28 cellular contexts compared by ENCODE assay signal in the genomic region with DNA sequence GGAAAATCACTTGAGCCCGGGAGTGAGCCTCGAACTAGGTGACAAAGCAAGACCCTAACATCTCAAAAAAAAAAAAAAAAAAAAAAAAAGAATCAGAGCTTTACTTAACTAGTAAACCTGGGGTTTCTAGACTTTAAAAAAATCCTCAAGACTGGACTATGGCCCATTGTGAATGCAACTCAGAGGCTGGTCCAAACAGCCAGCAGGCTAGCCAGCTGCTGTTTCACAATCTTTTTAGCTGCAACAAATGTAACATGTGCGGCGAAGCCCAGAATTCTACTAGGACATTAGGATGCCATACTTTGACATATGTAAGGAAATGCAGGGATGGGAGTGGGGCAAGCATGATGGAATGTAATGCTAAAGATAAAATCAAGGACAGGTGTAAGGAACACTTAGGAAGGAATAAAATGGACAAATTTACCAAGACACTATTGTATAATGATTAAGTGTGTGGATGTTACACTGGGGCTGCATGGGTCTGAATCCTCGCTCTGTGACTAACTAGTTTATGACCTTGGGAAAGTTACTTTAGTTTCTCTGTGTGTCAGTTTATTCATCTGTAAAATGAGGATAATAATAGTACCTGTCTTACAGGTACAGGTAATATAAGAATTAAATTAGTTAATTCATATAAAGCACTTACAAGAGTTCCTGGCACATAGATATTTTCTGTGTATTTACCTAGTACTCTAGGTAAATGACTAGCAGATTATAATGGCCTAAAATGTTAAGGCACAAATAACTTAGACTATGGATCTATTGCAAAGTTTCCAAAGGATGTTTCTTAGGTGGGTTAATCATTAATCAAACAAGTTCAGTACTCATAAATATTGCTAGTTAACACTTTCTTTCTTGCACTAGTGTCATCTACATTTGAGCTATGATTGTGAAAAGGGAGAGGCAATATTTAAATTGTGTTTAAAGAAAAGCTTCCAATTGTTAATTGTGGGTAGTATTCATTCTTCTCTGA.
"Had no signal": no experiment of that assay in that cellular context is flagged by ENCODE, and none has a peak within 500 bp of the region (broad histone marks: within the 10 kb centered on the region; RNA-seq: fewer than 3 reads in every experiment).

No MANE protein-coding gene starts in this region.

- H3K9me3 Mint-ChIP-seq: activated naive CD4-positive, alpha-beta T cell treated with anti-CD3 and anti-CD28 coated beads for 36 hours; activated naive CD4-positive, alpha-beta T cell treated with anti-CD3 and anti-CD28 coated beads, Interleukin-2, amount 50 U/mL, for 72 hours; activated T-cell treated with anti-CD3 and anti-CD28 coated beads, Interleukin-2, amount 50 U/mL, for 24 hours; activated T-helper 2 cell treated with anti-CD3 and anti-CD28 coated beads, Interferon-gamma antibody, Interleukin-2, Interleukin-4, amounts not matched to agents 10 μg/mL and 5 μg/mL and 100 μg/mL, durations not matched to agents 14 hours and 24 hours and 36 hours; WTC11 had no signal

- H3K4me2 ChIP-seq: SK-N-SH had no signal

- FAIRE-seq: K562, TTC549 had no signal

- ATAC-seq: activated CD4-positive, alpha-beta T cell treated with anti-CD3 and anti-CD28 coated beads for 36 hours; activated CD4-positive, CD25-positive, alpha-beta regulatory T cell treated with anti-CD3 and anti-CD28 coated beads, Interleukin-2, amount 50 U/mL, for 24 hours; activated CD8-positive, alpha-beta T cell treated with anti-CD3 and anti-CD28 coated beads, Interleukin-2, amount 10 ng/mL, durations not matched to agents 7 days and 5 days; activated naive CD4-positive, alpha-beta T cell treated with anti-CD3 and anti-CD28 coated beads, Interleukin-2, amount 50 U/mL, for 72 hours; K562; Panc1; WTC11 had no signal

- H3K27me3 ChIP-seq: brain microvascular endothelial cell, SJCRH30 had no signal

- H3K4me1 ChIP-seq: SJCRH30 had no signal

- H3K27ac ChIP-seq: brain microvascular endothelial cell, SJCRH30 had no signal

- H3K36me3 ChIP-seq: brain microvascular endothelial cell had no signal

- H3K4me1 Mint-ChIP-seq: activated CD4-positive, alpha-beta T cell treated with anti-CD3 and anti-CD28 coated beads for 36 hours had no signal

- DNase-seq: activated CD4-positive, alpha-beta T cell treated with anti-CD3 and anti-CD28 coated beads for 36 hours; activated CD4-positive, alpha-beta T cell treated with anti-CD3 and anti-CD28 coated beads, Interleukin-2, amount 50 U/mL, for 48 hours; activated CD8-positive, alpha-beta T cell treated with anti-CD3 and anti-CD28 coated beads, Interleukin-2, amount 10 ng/mL, durations not matched to agents 7 days and 5 days; activated gamma-delta T cell treated with Interleukin-2 at 50 U/mL for 16 hours; activated naive CD4-positive, alpha-beta T cell treated with anti-CD3 and anti-CD28 coated beads for 36 hours; activated T-cell treated with anti-CD3 and anti-CD28 coated beads, Interleukin-2, amount 50 U/mL, for 24 hours; amniotic stem cell; aorta; brain microvascular endothelial cell; central memory CD4-positive, alpha-beta T cell; NCI-H1105; NCI-H1417 treated with DMSO at 0.1 percent for 48 hours; NCI-H187 treated with DMSO at 0.1 percent for 48 hours; NCI-H2081 treated with DMSO at 0.1 percent for 48 hours; NCI-H226; NCI-H524 treated with DMSO at 0.1 percent for 48 hours; SHP77; SJCRH30; SK-N-SH had no signal

- H3K9me3 ChIP-seq: SJCRH30, SK-N-SH had no signal

- H3K36me3 Mint-ChIP-seq: WTC11 had no signal

- H3K4me3 Mint-ChIP-seq: activated CD4-positive, alpha-beta T cell treated with anti-CD3 and anti-CD28 coated beads for 36 hours; activated CD8-positive, alpha-beta T cell treated with anti-CD3 and anti-CD28 coated beads, Interleukin-2, amount 10 ng/mL, durations not matched to agents 7 days and 5 days; activated naive CD4-positive, alpha-beta T cell treated with anti-CD3 and anti-CD28 coated beads for 36 hours; activated T-cell treated with anti-CD3 and anti-CD28 coated beads, Interleukin-2, amount 50 U/mL, for 24 hours; T-helper 1 cell treated with Interleukin-12 subunit alpha and Interleukin-12 subunit beta and Interleukin-4 antibody, amounts not matched to agents 30 μg/mL and 1 μg/mL, for 36 hours; T-helper 2 cell treated with Interferon-gamma antibody and Interleukin-4, amounts not matched to agents 5 μg/mL and 100 μg/mL, for 36 hours; WTC11 had no signal

- H3K4me3 ChIP-seq: K562, SJCRH30 had no signal

- H3K27ac Mint-ChIP-seq: activated CD4-positive, alpha-beta T cell treated with anti-CD3 and anti-CD28 coated beads for 36 hours; activated CD8-positive, alpha-beta T cell treated with anti-CD3 and anti-CD28 coated beads, Interleukin-2, amount 10 ng/mL, durations not matched to agents 7 days and 5 days; activated naive CD4-positive, alpha-beta T cell treated with anti-CD3 and anti-CD28 coated beads for 36 hours; activated T-cell treated with anti-CD3 and anti-CD28 coated beads, Interleukin-2, amount 50 U/mL, for 24 hours; activated T-helper 2 cell treated with anti-CD3 and anti-CD28 coated beads, Interferon-gamma antibody, Interleukin-2, Interleukin-4, amounts not matched to agents 10 μg/mL and 5 μg/mL and 100 μg/mL, durations not matched to agents 14 hours and 24 hours and 36 hours; T-helper 1 cell treated with Interleukin-12 subunit alpha and Interleukin-12 subunit beta and Interleukin-4 antibody, amounts not matched to agents 30 μg/mL and 1 μg/mL, for 36 hours; T-helper 2 cell treated with Interferon-gamma antibody and Interleukin-4, amounts not matched to agents 5 μg/mL and 100 μg/mL, for 36 hours; WTC11 had no signal

- H3K27me3 Mint-ChIP-seq: activated CD4-positive, alpha-beta T cell treated with anti-CD3 and anti-CD28 coated beads for 36 hours; activated T-cell treated with anti-CD3 and anti-CD28 coated beads, Interleukin-2, amount 50 U/mL, for 24 hours had no signal

- H3K9ac ChIP-seq: SK-N-SH had no signal
